Comparison of ENCODE assay signal across 8 cellular contexts in genomic region chr6:122839477-122839876, GRCh38. TPM values are rescaled to one million over a fixed set of nuclear protein-coding genes. Genes with fewer than 3 reads are reported as not detected.
DNase-seq lines count a peak whose midpoint lies in the region; ATAC-seq and TF ChIP-seq lines count a peak whose summit lies in the region.

No MANE protein-coding gene starts in this region.

- ATAC-seq in GM21723 (IDR thresholded peaks at IDR 0.05; ENCODE audit: unreplicated experiment) (peak; percentile 89), GM21737 (IDR thresholded peaks at IDR 0.05; ENCODE audit: unreplicated experiment) (no peak)

- H3K9me3 Mint-ChIP-seq in activated naive CD4-positive, alpha-beta T cell treated with anti-CD3 and anti-CD28 coated beads for 36 hours, result no peaks in the 10 kb centered on the region

- H3K4me3 Mint-ChIP-seq in activated naive CD4-positive, alpha-beta T cell treated with anti-CD3 and anti-CD28 coated beads for 36 hours, result no peak overlapping the region

- DNase-seq in GM12864 (ENCODE audit: low read depth), result peak; percentile 4
- peak; percentile 2 for DNase-seq in KG1 (lab: John Stamatoyannopoulos, UW)
- DNase-seq in RPMI7951 (ENCODE audit: low read depth), result peak; percentile 42
- DNase-seq in activated naive CD4-positive, alpha-beta T cell treated with anti-CD3 and anti-CD28 coated beads for 36 hours, result peak; percentile 72
- peak in 40 of 42 donors; percentile 11 to 91 (median 68) for DNase-seq in head of caudate nucleus
- peak; percentile 4 for DNase-seq in pulmonary artery endothelial cell (ENCODE audit: low read depth, low spot score)

- H3K36me3 Mint-ChIP-seq in activated naive CD4-positive, alpha-beta T cell treated with anti-CD3 and anti-CD28 coated beads for 36 hours (ENCODE audit: low read depth), result no peaks in the 10 kb centered on the region

- peaks cover 10% of the 10 kb centered on the region for H3K27me3 Mint-ChIP-seq in activated naive CD4-positive, alpha-beta T cell treated with anti-CD3 and anti-CD28 coated beads for 36 hours (ENCODE audit: low read depth)

- H3K4me3 ChIP-seq in GM12864 (ENCODE audit: low read depth, low read length), result no peak overlapping the region

- intact Hi-C loops in activated naive CD4-positive, alpha-beta T cell treated with anti-CD3 and anti-CD28 coated beads for 36 hours (cut with micrococcal nuclease), result loop anchor here (1.0 to 5.0 kb wide), 7 partner anchors 51 to 457 kb away; partner anchors contain the start of genes PKIB and SMPDL3A
- intact Hi-C loops in head of caudate nucleus (cut with DNase I), result loop anchor here (5.0 to 10.0 kb wide), 2 partner anchors 55 to 107 kb away; partner anchors contain the start of gene SMPDL3A

- CTCF ChIA-PET in activated naive CD4-positive, alpha-beta T cell treated with anti-CD3 and anti-CD28 coated beads for 36 hours (lab: Charles Lee), result interaction anchor here (0.6 to 2.7 kb wide), 16 partner anchors 18 to 778 kb away, joined by 3 to 83 read pairs (median 4); partner anchors contain the start of gene SMPDL3A

- TF ChIP-seq CTCF in GM12864 (IDR thresholded peaks at IDR 0.05; ENCODE audit: low read depth, low read length, missing control alignments), result peak; percentile 60

- H3K4me1 Mint-ChIP-seq in activated naive CD4-positive, alpha-beta T cell treated with anti-CD3 and anti-CD28 coated beads for 36 hours (ENCODE audit: low read depth), result no peaks in the 10 kb centered on the region

- no peak overlapping the region for H3K27ac Mint-ChIP-seq in activated naive CD4-positive, alpha-beta T cell treated with anti-CD3 and anti-CD28 coated beads for 36 hours

RNA-seq across cellular contexts. Expression of gene SMPDL3A, which starts 50.4 kb away (rescaled TPM):
- total RNA-seq in RPMI7951 (2014; rRNA removed; shearing (Covaris generic)), result 3.4 and 4.0 TPM in 2 replicates
- under 1 TPM; 0.31 to 0.49 TPM for total RNA-seq in activated naive CD4-positive, alpha-beta T cell treated with anti-CD3 and anti-CD28 coated beads for 36 hours
- total RNA-seq in pulmonary artery endothelial cell, result 2.4 and 5.4 TPM in 2 replicates

RNA-seq across cellular contexts. Expression of gene FABP7, which starts 60.0 kb away (rescaled TPM):
- total RNA-seq in RPMI7951 (2014; rRNA removed; shearing (Covaris generic)), result 0.60 and 1.4 TPM in 2 replicates
- not detected for total RNA-seq in activated naive CD4-positive, alpha-beta T cell treated with anti-CD3 and anti-CD28 coated beads for 36 hours
- not detected in 2 replicates for total RNA-seq in pulmonary artery endothelial cell

Comparison
In these comparisons a context has a peak if more than half of its experiments do, and no peak if none do; other contexts are left out.
1. DNase-seq: peak in every context shown above with its lines; median percentile 72 in activated naive CD4-positive, alpha-beta T cell treated with anti-CD3 and anti-CD28 coated beads for 36 hours; 68 in head of caudate nucleus; 42 in RPMI7951; 4 in GM12864; 4 in pulmonary artery endothelial cell; 2 in KG1.